ENCODE assay signal across 11 cellular contexts in genomic region chr2:120939595-120940318, GRCh38.
DNase-seq lines count a peak whose midpoint lies in the region; ATAC-seq and TF ChIP-seq lines count a peak whose summit lies in the region.
"Had no signal": no experiment of that assay in that cellular context is flagged by ENCODE, and none has a peak within 500 bp of the region (broad histone marks: within the 10 kb centered on the region; RNA-seq: fewer than 3 reads in every experiment).

No MANE protein-coding gene starts in this region.

- no peaks in the 10 kb centered on the region for H3K9me3 Mint-ChIP-seq in osteocyte (ENCODE audit: unreplicated experiment)

- no peak overlapping the region for H3K4me3 Mint-ChIP-seq in osteocyte (ENCODE audit: unreplicated experiment)

- H3K27me3 ChIP-seq in RWPE2 (ENCODE audit: insufficient read depth, poor library complexity, severe bottlenecking) = no peaks in the 10 kb centered on the region

- no peaks in the 10 kb centered on the region for H3K27me3 Mint-ChIP-seq in osteocyte (ENCODE audit: unreplicated experiment)

- TF ChIP-seq CTCF in RWPE2 (IDR thresholded peaks at IDR 0.05; ENCODE audit: poor library complexity, severe bottlenecking) = no peak
- no peak for TF ChIP-seq CTCF in epithelial cell of esophagus (IDR thresholded peaks at IDR 0.05; ENCODE audit: insufficient read depth, low read depth, low read length, missing control alignments)
- no peak for TF ChIP-seq CTCF in osteocyte (IDR thresholded peaks at IDR 0.05)

- intact Hi-C loops in head of caudate nucleus (cut with DNase I) = no loop called here

- peak; percentile 24 for DNase-seq in GDM1 (lab: John Stamatoyannopoulos, UW)
- DNase-seq in RWPE2 (ENCODE audit: low spot score) = no peak
- DNase-seq in epithelial cell of esophagus (ENCODE audit: low read depth) = peak; percentile 86
- DNase-seq in osteocyte (ENCODE audit: extremely low spot score, unreplicated experiment) = no peak
- DNase-seq in DMS153 (lab: John Stamatoyannopoulos, UW) = no peak
- no peak for DNase-seq in SIG-M5 treated with dmso at 0.1 percent for 504 hours (lab: John Stamatoyannopoulos, UW; ENCODE audit: unreplicated experiment)
- no peak for DNase-seq in OCI-M2 (lab: John Stamatoyannopoulos, UW; ENCODE audit: unreplicated experiment)
- no peak for DNase-seq in head of caudate nucleus
- DNase-seq: DMS53, NCI-H446 had no signal

- H3K36me3 ChIP-seq in RWPE2 (ENCODE audit: low read depth) = no peaks in the 10 kb centered on the region

- H3K9me3 ChIP-seq in RWPE2 (ENCODE audit: severe bottlenecking) = no peaks in the 10 kb centered on the region

- H3K4me3 ChIP-seq in RWPE2 (ENCODE audit: severe bottlenecking) (no peak overlapping the region), epithelial cell of esophagus (ENCODE audit: low read length) (no peak overlapping the region)

- ATAC-seq in RWPE2 (ENCODE audit: low read depth) = no peak
- ATAC-seq: esophagus mucosa had no signal

- peaks cover 4% of the 10 kb centered on the region for H3K36me3 Mint-ChIP-seq in osteocyte (ENCODE audit: unreplicated experiment)

- H3K4me1 Mint-ChIP-seq in osteocyte (ENCODE audit: unreplicated experiment) = peaks cover 89% of the 10 kb centered on the region

- H3K4me1 ChIP-seq in RWPE2 (ENCODE audit: insufficient read depth, poor library complexity, severe bottlenecking) = peaks cover 31% of the 10 kb centered on the region

- peak overlapping the region; percentile 88 for H3K27ac Mint-ChIP-seq in osteocyte (ENCODE audit: unreplicated experiment)

- H3K27ac ChIP-seq in RWPE2 (ENCODE audit: poor library complexity, severe bottlenecking) = peak overlapping the region; percentile 17

Comparison
In these comparisons a context has a peak if more than half of its experiments do, and no peak if none do; other contexts are left out.
1. DNase-seq: peak in GDM1 (single experiment) and epithelial cell of esophagus (single experiment); none in RWPE2 (single experiment), osteocyte (single experiment), DMS153 (single experiment), SIG-M5 treated with dmso at 0.1 percent for 504 hours (single experiment), OCI-M2 (single experiment) and head of caudate nucleus (0 of 42).